ENCODE assay signal across 28 cellular contexts in genomic region chr16:55664786-55665407, GRCh38. TPM values are rescaled to one million over a fixed set of nuclear protein-coding genes. Genes with fewer than 3 reads are reported as not detected.
"Had no signal": no experiment of that assay in that cellular context is flagged by ENCODE, and none has a peak within 500 bp of the region (broad histone marks: within the 10 kb centered on the region; RNA-seq: fewer than 3 reads in every experiment).

No MANE protein-coding gene starts in this region.

- H3K4me3 ChIP-seq: left lung, lower lobe of right lung, mucosa of descending colon, pancreas, prostate gland, sigmoid colon, suprapubic skin, thoracic aorta, tibial artery, upper lobe of left lung, vagina had no signal

- ATAC-seq: left colon; left lung; lower lobe of right lung; mucosa of descending colon; naive thymus-derived CD4-positive, alpha-beta T cell; natural killer cell treated with Interleukin-12 subunit alpha and Interleukin-12 subunit beta and Interleukin-15 and Interleukin-18, amount 100 ng/mL, for 72 hours; right cardiac atrium; stimulated activated memory B cell treated with anti-CD40 and anti-IgM and Interleukin-4, amounts not matched to agents 10 μg/mL and 1 μg/mL and 100 μg/mL, for 72 hours had no signal

- H3K4me1 ChIP-seq: left lung, lower lobe of right lung, pancreas, prostate gland, sigmoid colon, tibial artery, upper lobe of left lung had no signal

- DNase-seq: hippocampal formation; kidney; left colon; left lung; lower lobe of right lung; midbrain; mucosa of descending colon; naive thymus-derived CD4-positive, alpha-beta T cell; pancreas; retina; right cardiac atrium; sigmoid colon; small intestine; stimulated activated CD4-positive, alpha-beta T cell treated with anti-CD3 and anti-CD28 coated beads, Interleukin-1b, Interleukin-23, amount 100 ng/mL, for 48 hours; stimulated activated CD4-positive, alpha-beta T cell treated with anti-CD3 and anti-CD28 coated beads, Interleukin-2, amount 100 ng/mL, for 48 hours; stimulated activated CD4-positive, alpha-beta T cell treated with anti-CD3 and anti-CD28 coated beads, Interleukin-4, amount 100 ng/mL, for 4 hours; stimulated activated CD8-positive, alpha-beta memory T cell treated with anti-CD3 and anti-CD28 coated beads, Interleukin-4, amount 100 ng/mL, for 48 hours; stimulated activated naive CD4-positive, alpha-beta T cell treated with Interleukin-2 at 50 U/mL for 16 hours had no signal

- H3K9me3 ChIP-seq: left lung, lower lobe of right lung, mucosa of descending colon, pancreas, prostate gland, sigmoid colon, suprapubic skin, thoracic aorta, tibial artery, upper lobe of left lung, vagina had no signal

- H3K27me3 ChIP-seq: left lung, pancreas, suprapubic skin, upper lobe of left lung, vagina had no signal

- H3K36me3 ChIP-seq: left lung, lower lobe of right lung, pancreas, prostate gland, sigmoid colon, suprapubic skin, thoracic aorta, tibial artery, upper lobe of left lung, vagina had no signal

- FAIRE-seq: kidney, pancreas, small intestine had no signal

- H3K27ac ChIP-seq: left lung, lower lobe of right lung, pancreas, prostate gland, sigmoid colon, suprapubic skin, thoracic aorta, tibial artery, upper lobe of left lung had no signal

RNA-seq across cellular contexts. Expression of gene SLC6A2, which starts 9.1 kb away (rescaled TPM):
- total RNA-seq: left lung; lower lobe of right lung; myocyte; naive thymus-derived CD4-positive, alpha-beta T cell; natural killer cell treated with Interleukin-12 subunit alpha and Interleukin-12 subunit beta and Interleukin-15 and Interleukin-18, amount 100 ng/mL, for 72 hours; right cardiac atrium had no signal
- polyA plus RNA-seq: naive thymus-derived CD4-positive, alpha-beta T cell; neural cell; right cardiac atrium had no signal
